In genomic region chr12:71746983-71747611, GRCh38 we compare ENCODE assay signal across 8 cellular contexts. TPM values are rescaled to one million over a fixed set of nuclear protein-coding genes. Genes with fewer than 3 reads are reported as not detected.
DNase-seq lines count a peak whose midpoint lies in the region; ATAC-seq lines count a peak whose summit lies in the region.

No MANE protein-coding gene starts in this region.

- peak; percentile 94 for ATAC-seq in HG03135 (IDR thresholded peaks at IDR 0.05; ENCODE audit: unreplicated experiment)
- ATAC-seq in activated CD4-positive, CD25-positive, alpha-beta regulatory T cell treated with anti-CD3 and anti-CD28 coated beads, Interleukin-2, amount 50 U/mL, for 24 hours = peak; percentile 53 to 73

- peak; percentile 45 for DNase-seq in COLO668 (lab: John Stamatoyannopoulos, UW; ENCODE audit: unreplicated experiment)
- peak; percentile 10 for DNase-seq in GM19238 (ENCODE audit: insufficient read length, low spot score)
- peak; percentile 54 for DNase-seq in NCI-H226
- peak; percentile 74 for DNase-seq in dermis blood vessel endothelial cell
- DNase-seq in lung microvascular endothelial cell (ENCODE audit: low read depth in 2 of 2) = peak; percentile 78 to 80
- peak in 5 of 6 experiments; percentile 9 to 65 (median 22) for DNase-seq in stimulated activated naive CD4-positive, alpha-beta T cell (lab: John Stamatoyannopoulos, UW)

RNA-seq across cellular contexts. Expression of gene RAB21, which starts 7.6 kb away (rescaled TPM):
- total RNA-seq in dermis blood vessel endothelial cell (15.8 and 51.4 TPM in 2 replicates), lung microvascular endothelial cell (5.4 and 9.1 TPM in 2 replicates)

Comparison
In these comparisons a context has a peak if more than half of its experiments do, and no peak if none do; other contexts are left out.
1. Peak in every context shown above with its lines: DNase-seq and ATAC-seq.
2. DNase-seq: peak in every context shown above with its lines; median percentile 79 in lung microvascular endothelial cell; 74 in dermis blood vessel endothelial cell; 54 in NCI-H226; 45 in COLO668; 22 in stimulated activated naive CD4-positive, alpha-beta T cell; 10 in GM19238.